14 cellular contexts compared by ENCODE assay signal in genomic region chr17:47707056-47707791, GRCh38. TPM values are rescaled to one million over a fixed set of nuclear protein-coding genes. Genes with fewer than 3 reads are reported as not detected.
A peak's percentile ranks its signal among the peaks of the same experiment; 100 is the strongest.
DNase-seq lines count a peak whose midpoint lies in the region; ATAC-seq, FAIRE-seq and TF ChIP-seq lines count a peak whose summit lies in the region.
"Had no signal": no experiment of that assay in that cellular context is flagged by ENCODE, and none has a peak within 500 bp of the region (broad histone marks: within the 10 kb centered on the region; RNA-seq: fewer than 3 reads in every experiment).

No MANE protein-coding gene starts in this region.

- H3K4me1 ChIP-seq in CD4-positive, CD25-positive, alpha-beta regulatory T cell (ENCODE audit: control insufficient read depth, insufficient read depth, low read length, poor library complexity, severe bottlenecking), result peaks cover 57% of the 10 kb centered on the region
- H3K4me1 ChIP-seq in neutrophil (ENCODE audit: control insufficient read depth in 1 of 2, insufficient read depth in 1 of 2, low read depth in 1 of 2, low read length in 1 of 2) (peaks cover 31 to 49% of the 10 kb centered on the region in 2 experiments), suprapubic skin (peaks cover 17% of the 10 kb centered on the region)

- TF ChIP-seq POLR2A in suprapubic skin (IDR thresholded peaks at IDR 0.05), result no peak

- no peak overlapping the region for H3K4me3 ChIP-seq in CD4-positive, CD25-positive, alpha-beta regulatory T cell (ENCODE audit: low read depth, low read length)
- H3K4me3 ChIP-seq in neutrophil (ENCODE audit: low read depth in 1 of 2, low read length in 1 of 2) (no peak overlapping the region), suprapubic skin (no peak overlapping the region)

- H3K27ac ChIP-seq in CD4-positive, CD25-positive, alpha-beta regulatory T cell (ENCODE audit: insufficient read depth, low read length, poor library complexity, severe bottlenecking), result peak overlapping the region; percentile 6
- peak overlapping the region; percentile 33 for H3K27ac ChIP-seq in neutrophil
- no peak overlapping the region for H3K27ac ChIP-seq in suprapubic skin
- H3K27ac ChIP-seq: epithelial cell of prostate had no signal

- H3K36me3 ChIP-seq in CD4-positive, CD25-positive, alpha-beta regulatory T cell (ENCODE audit: control insufficient read depth, insufficient read depth, low read length), result no peaks in the 10 kb centered on the region
- peaks cover 33% of the 10 kb centered on the region for H3K36me3 ChIP-seq in neutrophil
- H3K36me3 ChIP-seq in suprapubic skin, result peaks cover 21% of the 10 kb centered on the region

- no peak for ATAC-seq in CD4-positive, CD25-positive, alpha-beta regulatory T cell (ENCODE audit: low read depth in 2 of 2)
- no peak for ATAC-seq in central memory CD8-positive, alpha-beta T cell (replicated peaks; ENCODE audit: extremely low read depth, poor library complexity, severe bottlenecking)
- ATAC-seq in HG02870 (IDR thresholded peaks at IDR 0.05; ENCODE audit: unreplicated experiment) (no peak), HG03045 (IDR thresholded peaks at IDR 0.05; ENCODE audit: unreplicated experiment) (no peak)

- no peak for DNase-seq in CD4-positive, CD25-positive, alpha-beta regulatory T cell
- DNase-seq in HTR-8/SVneo (ENCODE audit: insufficient read length, low spot score) (no peak), suprapubic skin (ENCODE audit: low spot score in 2 of 2) (no peak)
- DNase-seq in central memory CD8-positive, alpha-beta T cell (ENCODE audit: low spot score in 2 of 2), result no peak
- no peak for DNase-seq in stimulated activated naive CD4-positive, alpha-beta T cell (lab: John Stamatoyannopoulos, UW)
- DNase-seq: amniotic stem cell, DMS53, islet precursor cell had no signal

- peak; percentile 23 for FAIRE-seq in HTR-8/SVneo (lab: Jason Lieb, UNC)

- H3K9me3 ChIP-seq in CD4-positive, CD25-positive, alpha-beta regulatory T cell (ENCODE audit: control insufficient read depth in 2 of 2, low read length in 2 of 2), result no peaks in the 10 kb centered on the region
- no peaks in the 10 kb centered on the region for H3K9me3 ChIP-seq in neutrophil
- no peaks in the 10 kb centered on the region for H3K9me3 ChIP-seq in suprapubic skin

- peak overlapping the region in 2 of 4 donors; percentile 14 to 83 for H3K4me3 Mint-ChIP-seq in CD4-positive, CD25-positive, alpha-beta regulatory T cell
- peak overlapping the region; percentile 67 for H3K4me3 Mint-ChIP-seq in central memory CD8-positive, alpha-beta T cell

- 73% methylated on average over 4 of the region's 4 CpGs for WGBS in suprapubic skin

- H3K27ac Mint-ChIP-seq in CD4-positive, CD25-positive, alpha-beta regulatory T cell, result peak overlapping the region in 2 of 3 donors; percentile 61 to 92
- peak overlapping the region; percentile 95 for H3K27ac Mint-ChIP-seq in central memory CD8-positive, alpha-beta T cell (ENCODE audit: low read depth)
- H3K27ac Mint-ChIP-seq: GM23338 had no signal

- no peaks in the 10 kb centered on the region for H3K27me3 ChIP-seq in CD4-positive, CD25-positive, alpha-beta regulatory T cell (ENCODE audit: control insufficient read depth, insufficient read depth, low read length)
- H3K27me3 ChIP-seq in neutrophil, result peaks cover 13% of the 10 kb centered on the region
- no peaks in the 10 kb centered on the region for H3K27me3 ChIP-seq in suprapubic skin

- no peak for TF ChIP-seq CTCF in neutrophil (IDR thresholded peaks at IDR 0.05)
- no peak for TF ChIP-seq CTCF in suprapubic skin (IDR thresholded peaks at IDR 0.05)

- H3K36me3 Mint-ChIP-seq in CD4-positive, CD25-positive, alpha-beta regulatory T cell, result peaks cover 4% of the 10 kb centered on the region
- H3K36me3 Mint-ChIP-seq in central memory CD8-positive, alpha-beta T cell (ENCODE audit: insufficient read depth), result peaks cover 30% of the 10 kb centered on the region

- H3K4me1 Mint-ChIP-seq in CD4-positive, CD25-positive, alpha-beta regulatory T cell, result peaks cover 13 to 53% (median 41%) of the 10 kb centered on the region in 4 donors
- H3K4me1 Mint-ChIP-seq in central memory CD8-positive, alpha-beta T cell, result peaks cover 71% of the 10 kb centered on the region

- TF ChIP-seq EP300 in suprapubic skin (IDR thresholded peaks at IDR 0.05), result no peak

- peaks cover 0 to 1% (median 0%) of the 10 kb centered on the region in 7 donors for H3K9me3 Mint-ChIP-seq in CD4-positive, CD25-positive, alpha-beta regulatory T cell
- no peaks in the 10 kb centered on the region for H3K9me3 Mint-ChIP-seq in central memory CD8-positive, alpha-beta T cell
- H3K9me3 Mint-ChIP-seq: GM23338 had no signal

- no peaks in the 10 kb centered on the region for H3K27me3 Mint-ChIP-seq in CD4-positive, CD25-positive, alpha-beta regulatory T cell
- no peaks in the 10 kb centered on the region for H3K27me3 Mint-ChIP-seq in central memory CD8-positive, alpha-beta T cell

RNA-seq across cellular contexts. Expression of gene TBKBP1, which starts 13.3 kb away (rescaled TPM):
- total RNA-seq in CD4-positive, CD25-positive, alpha-beta regulatory T cell, result 6.1 TPM
- polyA plus RNA-seq in CD4-positive, CD25-positive, alpha-beta regulatory T cell, result under 1 TPM; 0.11 to 0.60 (median 0.51) TPM
- 10 to 100 TPM in 1 of 4 donors, 1 to 10 TPM in 3; 4.9 to 10.5 (median 8.4) TPM for total RNA-seq in suprapubic skin

RNA-seq across cellular contexts. Expression of gene TBX21, which starts 25.8 kb away (rescaled TPM):
- total RNA-seq in CD4-positive, CD25-positive, alpha-beta regulatory T cell, result 15.7 TPM
- polyA plus RNA-seq in CD4-positive, CD25-positive, alpha-beta regulatory T cell, result 1 to 10 TPM; 3.8 to 8.5 (median 5.2) TPM
- total RNA-seq in suprapubic skin, result under 1 TPM in 1 of 4 donors, not detected in 3; 0.80 TPM
- total RNA-seq: GM23338, renal cortical epithelial cell had no signal
- polyA plus RNA-seq: GM23338 had no signal

RNA-seq across cellular contexts. Expression of gene KPNB1, which starts 57.5 kb away (rescaled TPM):
- 242 TPM for total RNA-seq in CD4-positive, CD25-positive, alpha-beta regulatory T cell
- 10 to 100 TPM; 20.4 to 27.2 (median 23.3) TPM for polyA plus RNA-seq in CD4-positive, CD25-positive, alpha-beta regulatory T cell
- total RNA-seq in suprapubic skin, result 100 to 1,000 TPM; 100 to 162 (median 139) TPM
